24 cellular contexts compared by ENCODE assay signal in genomic region chr2:22076512-22076911, GRCh38.
DNase-seq lines count a peak whose midpoint lies in the region; ATAC-seq, FAIRE-seq and TF ChIP-seq lines count a peak whose summit lies in the region.
"Had no signal": no experiment of that assay in that cellular context is flagged by ENCODE, and none has a peak within 500 bp of the region (broad histone marks: within the 10 kb centered on the region; RNA-seq: fewer than 3 reads in every experiment).

No MANE protein-coding gene starts in this region.

- H3K27me3 ChIP-seq in IMR-90 (ENCODE audit: control insufficient read depth, insufficient read depth, low read length): no peaks in the 10 kb centered on the region
- no peaks in the 10 kb centered on the region for H3K27me3 ChIP-seq in K562 (ENCODE audit: control insufficient read depth in 2 of 2, insufficient read depth in 2 of 2, low read length in 2 of 2)
- no peaks in the 10 kb centered on the region for H3K27me3 ChIP-seq in GM23338 (ENCODE audit: insufficient read depth)
- H3K27me3 ChIP-seq: BE2C, BLaER1 had no signal

- no peak overlapping the region for H3K14ac ChIP-seq in IMR-90 (replicated peaks; ENCODE audit: low read depth, low read length)

- DNase-seq in A549 (ENCODE audit: low read depth in 1 of 2, low spot score in 1 of 2) (no peak), IMR-90 (no peak), OCI-M1 (lab: John Stamatoyannopoulos, UW) (peak; percentile 20), K562 (ENCODE audit: extremely low read depth in 1 of 4, low spot score in 3 of 4) (no peak), frontal cortex (ENCODE audit: low spot score in 2 of 2) (no peak), GM23338 (ENCODE audit: low spot score) (no peak), AG08396 (ENCODE audit: low spot score) (no peak), kidney tubule cell (ENCODE audit: low spot score) (no peak)
- DNase-seq: 8988T; BE2C; C1 segment of cervical spinal cord; CD4-positive, alpha-beta memory T cell; CD4-positive, CD25-positive, alpha-beta regulatory T cell; CD8-positive, alpha-beta memory T cell; COR-L47; DMS79 treated with DMSO at 0.1 percent for 48 hours; GF-D8 had no signal

- no peak overlapping the region for H3K27ac Mint-ChIP-seq in GM23338
- H3K27ac Mint-ChIP-seq: CD14-positive monocyte; CD4-positive, alpha-beta memory T cell; CD4-positive, CD25-positive, alpha-beta regulatory T cell; CD8-positive, alpha-beta memory T cell had no signal

- TF ChIP-seq CTCF in A549 (IDR thresholded peaks at IDR 0.05) (no peak), IMR-90 (conservative IDR thresholded peaks at IDR 0.05; ENCODE audit: low read depth, low read length) (no peak), K562 (IDR thresholded peaks at IDR 0.05 in 2 of 3, conservative IDR thresholded peaks at IDR 0.05 in 1 of 3; ENCODE audit: insufficient read depth in 2 of 3, low read depth in 1 of 3, low read length in 3 of 3) (no peak), GM23338 (conservative IDR thresholded peaks at IDR 0.05; ENCODE audit: low read depth in 2 of 2) (no peak)

- dilution Hi-C loops in IMR-90 (cut with HindIII; ENCODE audit: low sequenced_read_pairs, unreplicated experiment): no loop called here

- no peaks in the 10 kb centered on the region for H3F3A ChIP-seq in GM23338 (replicated peaks; ENCODE audit: low read depth)

- peaks cover 4% of the 10 kb centered on the region; the same call in 2 of the 3 replicates for H3K9me3 Mint-ChIP-seq in GM23338

- TF ChIP-seq EP300 in A549 (IDR thresholded peaks at IDR 0.05) (no peak), K562 (IDR thresholded peaks at IDR 0.05; ENCODE audit: low read length) (no peak)

- no peak overlapping the region for H4K8ac ChIP-seq in IMR-90 (ENCODE audit: low read depth in 2 of 2, low read length in 2 of 2)

- H3K27ac ChIP-seq in A549: no peak overlapping the region
- no peak overlapping the region for H3K27ac ChIP-seq in IMR-90 (ENCODE audit: insufficient read depth, low read length)
- no peak overlapping the region for H3K27ac ChIP-seq in K562 (ENCODE audit: extremely low read depth, low read depth, low read length)
- no peak overlapping the region for H3K27ac ChIP-seq in GM23338 (ENCODE audit: low read depth)
- H3K27ac ChIP-seq: BLaER1 had no signal

- H3K36me3 ChIP-seq in IMR-90 (ENCODE audit: control insufficient read depth, insufficient read depth, low read length): no peaks in the 10 kb centered on the region
- H3K36me3 ChIP-seq in K562 (ENCODE audit: control insufficient read depth, insufficient read depth, low read length): no peaks in the 10 kb centered on the region
- H3K36me3 ChIP-seq in GM23338 (ENCODE audit: insufficient read depth): 0 out of 2 replicates have a peak, but pooled peaks cover 4% of the 10 kb centered on the region
- H3K36me3 ChIP-seq: BE2C, BLaER1 had no signal

- no peak overlapping the region for H2AK9ac ChIP-seq in IMR-90 (replicated peaks; ENCODE audit: low read depth, low read length, poor library complexity)

- H3K4me2 ChIP-seq in A549 (no peak overlapping the region), IMR-90 (ENCODE audit: low read depth, low read length) (no peak overlapping the region), K562 (ENCODE audit: insufficient read depth, low read length) (no peak overlapping the region), GM23338 (no peak overlapping the region)
- H3K4me2 ChIP-seq: BLaER1 had no signal

- intact Hi-C loops in IMR-90 (cut with micrococcal nuclease) (no loop called here), K562 (cut with micrococcal nuclease) (no loop called here)

- no peak for TF ChIP-seq POLR2A in A549 (IDR thresholded peaks at IDR 0.05; ENCODE audit: low read length)
- TF ChIP-seq POLR2A in IMR-90 (IDR thresholded peaks at IDR 0.05; ENCODE audit: low read depth, low read length): no peak
- no peak for TF ChIP-seq POLR2A in K562 (conservative IDR thresholded peaks at IDR 0.05)

- ATAC-seq in A549 (no peak), IMR-90 (ENCODE audit: low read depth) (no peak), K562 (no peak), GM23338 (no peak)

- H3K23ac ChIP-seq in IMR-90 (ENCODE audit: low read depth, low read length): no peak overlapping the region

- H3K9me1 ChIP-seq in IMR-90 (ENCODE audit: insufficient read depth, low read length) (no peaks in the 10 kb centered on the region), K562 (ENCODE audit: control insufficient read depth, insufficient read depth, low read length) (no peaks in the 10 kb centered on the region)

- H3K79me1 ChIP-seq in IMR-90 (ENCODE audit: low read depth in 1 of 2, low read length in 2 of 2): no peaks in the 10 kb centered on the region

- in situ Hi-C loops in IMR-90 (cut with MboI; ENCODE audit: low sequenced_read_pairs) (no loop called here), K562 (cut with MboI) (no loop called here)

- H4K5ac ChIP-seq in IMR-90 (ENCODE audit: low read depth, low read length): no peak overlapping the region

- H2BK15ac ChIP-seq in IMR-90 (ENCODE audit: low read depth, low read length): no peak overlapping the region

- no peak overlapping the region for H2BK20ac ChIP-seq in IMR-90 (ENCODE audit: low read depth, low read length)

- H3K9me3 ChIP-seq in A549: no peaks in the 10 kb centered on the region
- no peaks in the 10 kb centered on the region for H3K9me3 ChIP-seq in IMR-90 (ENCODE audit: control insufficient read depth, insufficient read depth, low read length)
- no peaks in the 10 kb centered on the region for H3K9me3 ChIP-seq in K562 (replicated peaks; ENCODE audit: control insufficient read depth, insufficient read depth, low read depth, low read length)
- H3K9me3 ChIP-seq: BE2C had no signal

- H3K56ac ChIP-seq in IMR-90 (ENCODE audit: extremely low read depth, insufficient read depth, low read length): no peak overlapping the region

- H2AFZ ChIP-seq in IMR-90 (replicated peaks; ENCODE audit: low read length, poor library complexity) (no peak overlapping the region), K562 (ENCODE audit: low read depth, low read length) (no peak overlapping the region), GM23338 (no peak overlapping the region)

- no peak overlapping the region for H3K4ac ChIP-seq in IMR-90 (ENCODE audit: low read depth, low read length)

- H3K4me3 ChIP-seq in A549 (no peak overlapping the region), IMR-90 (ENCODE audit: insufficient read depth, low read depth, low read length) (no peak overlapping the region), K562 (no peak overlapping the region), GM23338 (no peak overlapping the region)
- H3K4me3 ChIP-seq: BLaER1 had no signal

- H4K20me1 ChIP-seq in IMR-90 (ENCODE audit: insufficient read depth, low read length): no peaks in the 10 kb centered on the region
- no peaks in the 10 kb centered on the region for H4K20me1 ChIP-seq in K562 (replicated peaks; ENCODE audit: control insufficient read depth, insufficient read depth, low read length)
- H4K20me1 ChIP-seq in GM23338 (replicated peaks; ENCODE audit: insufficient read depth): no peaks in the 10 kb centered on the region
- H4K20me1 ChIP-seq: BLaER1 had no signal

- no peak for TF ChIP-seq RAD21 in A549 (conservative IDR thresholded peaks at IDR 0.05 in 1 of 2, IDR thresholded peaks at IDR 0.05 in 1 of 2)
- TF ChIP-seq RAD21 in IMR-90 (IDR thresholded peaks at IDR 0.05; ENCODE audit: low read length): no peak
- TF ChIP-seq RAD21 in K562 (CRISPR knock-in tag; conservative IDR thresholded peaks at IDR 0.05 in 1 of 2, IDR thresholded peaks at IDR 0.05 in 1 of 2): no peak

- BruUV-seq in IMR-90 (replicated peaks; lab: Mats Ljungman, UMichigan) (no TSS peak), K562 (replicated peaks; lab: Mats Ljungman, UMichigan) (no TSS peak)

- H4K91ac ChIP-seq in IMR-90 (ENCODE audit: insufficient read depth, low read depth, low read length): no peak overlapping the region

- H3K9me2 ChIP-seq in GM23338 (ENCODE audit: insufficient read depth): no peaks in the 10 kb centered on the region

- H3K4me1 ChIP-seq in A549: no peaks in the 10 kb centered on the region
- no peaks in the 10 kb centered on the region for H3K4me1 ChIP-seq in IMR-90 (ENCODE audit: control insufficient read depth, insufficient read depth, low read length)
- H3K4me1 ChIP-seq in K562 (replicated peaks in 1 of 2; ENCODE audit: control insufficient read depth in 2 of 2, insufficient read depth in 2 of 2, low read length in 2 of 2): no peaks in the 10 kb centered on the region
- H3K4me1 ChIP-seq in GM23338 (ENCODE audit: insufficient read depth): no peaks in the 10 kb centered on the region
- H3K4me1 ChIP-seq: BLaER1 had no signal

- H2AK5ac ChIP-seq in IMR-90 (ENCODE audit: low read depth, low read length): no peak overlapping the region

- H3K4me1 Mint-ChIP-seq in GM23338: peaks cover 11% of the 10 kb centered on the region
- H3K4me1 Mint-ChIP-seq: CD14-positive monocyte; CD4-positive, alpha-beta memory T cell; CD4-positive, CD25-positive, alpha-beta regulatory T cell; CD8-positive, alpha-beta memory T cell had no signal

- POLR2A ChIA-PET in A549 (lab: Yijun Ruan, JAX): no interaction called here
- POLR2A ChIA-PET in IMR-90 (lab: Charles Lee; ENCODE audit: unreplicated experiment): no interaction called here
- POLR2A ChIA-PET in K562 (lab: Yijun Ruan, JAX): no interaction called here

- H3K18ac ChIP-seq in IMR-90 (ENCODE audit: low read depth, low read length): no peak overlapping the region

- H2BK5ac ChIP-seq in IMR-90 (ENCODE audit: low read depth, low read length, poor library complexity, severe bottlenecking): no peak overlapping the region

- no peak overlapping the region for H3K4me3 Mint-ChIP-seq in GM23338
- H3K4me3 Mint-ChIP-seq: CD14-positive monocyte; CD4-positive, alpha-beta memory T cell; CD4-positive, CD25-positive, alpha-beta regulatory T cell; CD8-positive, alpha-beta memory T cell had no signal

- FAIRE-seq in A549 (lab: Jason Lieb, UNC): no peak
- FAIRE-seq in K562 (lab: Jason Lieb, UNC): no peak
- no peak for FAIRE-seq in frontal cortex (lab: Jason Lieb, UNC)
- FAIRE-seq: A204.1, D721Med, G401.6, GM12891, GM19239 had no signal

- H3K9ac ChIP-seq in IMR-90 (ENCODE audit: low read depth, low read length): no peak overlapping the region
- no peak overlapping the region for H3K9ac ChIP-seq in K562 (ENCODE audit: insufficient read depth in 1 of 2, low read depth in 2 of 2, low read length in 2 of 2)
- H3K9ac ChIP-seq: BLaER1 had no signal

- H2BK120ac ChIP-seq in IMR-90 (ENCODE audit: low read depth, low read length): no peak overlapping the region

- CTCF ChIA-PET in A549 (lab: Yijun Ruan, JAX): no interaction called here
- CTCF ChIA-PET in IMR-90 (lab: Yijun Ruan, JAX): no interaction called here
- CTCF ChIA-PET in K562 (lab: Yijun Ruan, JAX; ENCODE audit: low intra/inter-chr PET ratio): no interaction called here

- peaks cover 6% of the 10 kb centered on the region; the same call in 1 of the 3 replicates for H3K36me3 Mint-ChIP-seq in GM23338 (ENCODE audit: low read depth)
- H3K36me3 Mint-ChIP-seq: CD14-positive monocyte; CD4-positive, alpha-beta memory T cell; CD4-positive, CD25-positive, alpha-beta regulatory T cell; CD8-positive, alpha-beta memory T cell had no signal

- H3K27me3 Mint-ChIP-seq in GM23338 (ENCODE audit: insufficient read depth, low read depth, poor library complexity): no peaks in the 10 kb centered on the region
- H3K27me3 Mint-ChIP-seq: CD4-positive, alpha-beta memory T cell; CD4-positive, CD25-positive, alpha-beta regulatory T cell; CD8-positive, alpha-beta memory T cell had no signal

- H3K79me2 ChIP-seq in K562 (ENCODE audit: control insufficient read depth, insufficient read depth, low read length): no peaks in the 10 kb centered on the region
- no peaks in the 10 kb centered on the region for H3K79me2 ChIP-seq in GM23338 (replicated peaks; ENCODE audit: insufficient read depth)

- 3% methylated on average over 1 of the region's 1 CpG for WGBS in A549 (ENCODE audit: missing lambda C conversion rate)
- WGBS in IMR-90 (ENCODE audit: extremely low coverage in 2 of 2, insufficient read length in 1 of 2), 2 experiments: no CpG with 5 or more reads among the region's 1 CpG
- WGBS in K562 (ENCODE audit: insufficient coverage, low coverage, missing lambda C conversion rate): 0% methylated on average over 1 of the region's 1 CpG

Comparison
In these comparisons a context has a peak if more than half of its experiments do, and no peak if none do; other contexts are left out.
1. Of the 35 proteins assayed by ChIP-seq in both K562 and A549: peak only in K562: none; only in A549: none; in both: MAFK; in neither: 34.